20 cellular contexts compared by ENCODE assay signal in genomic region chr14:74604896-74605295, GRCh38. TPM values are rescaled to one million over a fixed set of nuclear protein-coding genes. Genes with fewer than 3 reads are reported as not detected.
DNase-seq lines count a peak whose midpoint lies in the region; ATAC-seq and TF ChIP-seq lines count a peak whose summit lies in the region.
"Had no signal": no experiment of that assay in that cellular context is flagged by ENCODE, and none has a peak within 500 bp of the region (broad histone marks: within the 10 kb centered on the region; RNA-seq: fewer than 3 reads in every experiment).

No MANE protein-coding gene starts in this region.

- no peak overlapping the region for H3K23ac ChIP-seq in neuronal stem cell (ENCODE audit: low read depth, low read length, poor library complexity)
- H3K23ac ChIP-seq in trophoblast cell (ENCODE audit: low read length) = no peak overlapping the region

- H3K9me3 ChIP-seq in esophagus squamous epithelium (no peaks in the 10 kb centered on the region), neuronal stem cell (replicated peaks in 1 of 2; ENCODE audit: control insufficient read depth in 2 of 2, insufficient read depth in 1 of 2, low read depth in 1 of 2, low read length in 2 of 2) (no peaks in the 10 kb centered on the region), aorta (ENCODE audit: control insufficient read depth, low read length) (no peaks in the 10 kb centered on the region), trophoblast cell (ENCODE audit: insufficient read depth, low read depth, low read length) (no peaks in the 10 kb centered on the region)
- H3K9me3 ChIP-seq: BLaER1 treated with 17β-estradiol and CSF1 and Interleukin-3, amounts not matched to agents 10 nM and 100 nM; body of pancreas; MG63; right atrium auricular region had no signal

- H3K4me2 ChIP-seq in neuronal stem cell (ENCODE audit: insufficient read depth, low read length, poor library complexity, severe bottlenecking) = no peak overlapping the region
- no peak overlapping the region for H3K4me2 ChIP-seq in trophoblast cell (ENCODE audit: low read length)
- H3K4me2 ChIP-seq: hepatocyte had no signal

- H2BK5ac ChIP-seq in neuronal stem cell (ENCODE audit: low read length) (peak overlapping the region; percentile 6), trophoblast cell (ENCODE audit: low read depth, low read length, poor library complexity) (no peak overlapping the region)

- H3K14ac ChIP-seq in neuronal stem cell (ENCODE audit: low read length) (no peak overlapping the region), trophoblast cell (ENCODE audit: low read length) (no peak overlapping the region)

- no peaks in the 10 kb centered on the region for H3K79me2 ChIP-seq in trophoblast cell (ENCODE audit: control insufficient read depth, insufficient read depth, low read length, poor library complexity)
- H3K79me2 ChIP-seq: hepatocyte had no signal

- peaks cover 51% of the 10 kb centered on the region for H3K4me1 Mint-ChIP-seq in HFFc6 (ENCODE audit: low read depth)
- peaks cover 6% of the 10 kb centered on the region for H3K4me1 Mint-ChIP-seq in activated CD4-positive, alpha-beta T cell treated with anti-CD3 and anti-CD28 coated beads, Interleukin-2, amount 10 ng/mL, durations not matched to agents 24 days and 14 days
- H3K4me1 Mint-ChIP-seq: activated CD8-positive, alpha-beta memory T cell treated with anti-CD3 and anti-CD28 coated beads, Interleukin-2, amount 10 ng/mL, durations not matched to agents 7 days and 5 days had no signal

- TF ChIP-seq POLR2A in esophagus squamous epithelium (IDR thresholded peaks at IDR 0.05) = no peak

- H4K12ac ChIP-seq in trophoblast cell (ENCODE audit: low read depth, low read length) = no peak overlapping the region

- WGBS in esophagus squamous epithelium, 2 donors = 77 to 78% methylated on average over 2 to 8 of the region's 9 CpGs
- WGBS in neuronal stem cell (ENCODE audit: extremely low coverage in 2 of 2, insufficient read length in 2 of 2, insufficient replicate concordance in 1 of 2), 2 donors = no CpG with 5 or more reads among the region's 9 CpGs
- WGBS in aorta, 2 donors = 3 to 7% methylated on average over 9 of the region's 9 CpGs
- no CpG with 5 or more reads among the region's 9 CpGs for WGBS in trophoblast cell (ENCODE audit: extremely low coverage, insufficient coverage, insufficient read length)

- H3K4me3 ChIP-seq in esophagus squamous epithelium (no peak overlapping the region), neuronal stem cell (ENCODE audit: low read length in 2 of 2) (no peak overlapping the region), aorta (ENCODE audit: low read length in 2 of 2) (no peak overlapping the region), trophoblast cell (ENCODE audit: low read depth, low read length) (no peak overlapping the region)
- H3K4me3 ChIP-seq: BLaER1 treated with 17β-estradiol and CSF1 and Interleukin-3, amounts not matched to agents 10 nM and 100 nM; body of pancreas; hepatocyte; MG63; right atrium auricular region had no signal

- H2BK120ac ChIP-seq in neuronal stem cell (ENCODE audit: low read depth, low read length) (no peak overlapping the region), trophoblast cell (ENCODE audit: insufficient read depth, low read length, poor library complexity) (no peak overlapping the region)

- H3K4ac ChIP-seq in neuronal stem cell (ENCODE audit: low read length) = no peak overlapping the region
- no peak overlapping the region for H3K4ac ChIP-seq in trophoblast cell (ENCODE audit: low read depth, low read length)

- DNase-seq in HFFc6 (peak; percentile 28), esophagus squamous epithelium (lab: John Stamatoyannopoulos, UW) (no peak), neuronal stem cell (ENCODE audit: low spot score) (no peak), aorta (peak; percentile 80 to 87), trophoblast cell (no peak)
- no peak for DNase-seq in activated CD4-positive, alpha-beta T cell treated with anti-CD3 and anti-CD28 coated beads, Interleukin-2, amount 10 ng/mL, durations not matched to agents 24 days and 14 days
- DNase-seq: activated CD4-positive, alpha-beta T cell treated with anti-CD3 and anti-CD28 coated beads for 48 hours; activated CD8-positive, alpha-beta memory T cell treated with anti-CD3 and anti-CD28 coated beads, Interleukin-2, amount 10 ng/mL, durations not matched to agents 7 days and 5 days; activated naive CD8-positive, alpha-beta T cell treated with anti-CD3 and anti-CD28 coated beads for 36 hours; body of pancreas; MG63; NCI-H1436; NCI-H2171; NCI-H526; T-helper 1 cell had no signal

- H3K9ac ChIP-seq in neuronal stem cell (ENCODE audit: low read depth, low read length, poor library complexity) (no peak overlapping the region), trophoblast cell (ENCODE audit: low read length) (no peak overlapping the region)

- peak overlapping the region in 3 of 4 donors; percentile 26 to 72 (median 66) for H3K27ac ChIP-seq in esophagus squamous epithelium
- H3K27ac ChIP-seq in neuronal stem cell (replicated peaks; ENCODE audit: low read length) = no peak overlapping the region
- peak overlapping the region in 1 of 2 donors; percentile 34 for H3K27ac ChIP-seq in aorta (ENCODE audit: low read depth in 1 of 2, low read length in 2 of 2)
- H3K27ac ChIP-seq in trophoblast cell (ENCODE audit: low read depth, low read length) = no peak overlapping the region
- H3K27ac ChIP-seq: BLaER1 treated with 17β-estradiol and CSF1 and Interleukin-3, amounts not matched to agents 10 nM and 100 nM; body of pancreas; hepatocyte; right atrium auricular region had no signal

- no peak overlapping the region for H2BK15ac ChIP-seq in neuronal stem cell (ENCODE audit: low read length)

- TF ChIP-seq CTCF in HFFc6 (IDR thresholded peaks at IDR 0.05) = no peak
- TF ChIP-seq CTCF in esophagus squamous epithelium (IDR thresholded peaks at IDR 0.05) = no peak

- peak overlapping the region; percentile 30; the same call in 1 of the 2 replicates for H3K4me3 Mint-ChIP-seq in HFFc6
- H3K4me3 Mint-ChIP-seq in activated CD4-positive, alpha-beta T cell treated with anti-CD3 and anti-CD28 coated beads, Interleukin-2, amount 10 ng/mL, durations not matched to agents 24 days and 14 days = no peak overlapping the region
- H3K4me3 Mint-ChIP-seq: activated CD8-positive, alpha-beta memory T cell treated with anti-CD3 and anti-CD28 coated beads, Interleukin-2, amount 10 ng/mL, durations not matched to agents 7 days and 5 days; activated naive CD8-positive, alpha-beta T cell treated with anti-CD3 and anti-CD28 coated beads for 36 hours; IgD-negative memory B cell had no signal

- intact Hi-C loops in esophagus squamous epithelium (cut with DNase I) (no loop called here), aorta (cut with DNase I) (loop anchor here in 1 of 2 donors (5.0 kb wide), 3 partner anchors 33 to 187 kb away; no protein-coding TSS in a partner anchor)
- intact Hi-C loops in activated CD4-positive, alpha-beta T cell treated with anti-CD3 and anti-CD28 coated beads, Interleukin-2, amount 10 ng/mL, durations not matched to agents 24 days and 14 days (cut with micrococcal nuclease) = no loop called here

- H3K79me1 ChIP-seq in neuronal stem cell (ENCODE audit: low read depth, low read length) (no peaks in the 10 kb centered on the region), trophoblast cell (ENCODE audit: low read length) (no peaks in the 10 kb centered on the region)

- peak overlapping the region; percentile 78 for H3K27ac Mint-ChIP-seq in HFFc6
- no peak overlapping the region for H3K27ac Mint-ChIP-seq in activated CD4-positive, alpha-beta T cell treated with anti-CD3 and anti-CD28 coated beads, Interleukin-2, amount 10 ng/mL, durations not matched to agents 24 days and 14 days
- H3K27ac Mint-ChIP-seq: activated CD8-positive, alpha-beta memory T cell treated with anti-CD3 and anti-CD28 coated beads, Interleukin-2, amount 10 ng/mL, durations not matched to agents 7 days and 5 days; activated naive CD8-positive, alpha-beta T cell treated with anti-CD3 and anti-CD28 coated beads for 36 hours; IgD-negative memory B cell had no signal

- no peak overlapping the region for H2AFZ ChIP-seq in neuronal stem cell (ENCODE audit: low read length)
- H2AFZ ChIP-seq in trophoblast cell (ENCODE audit: insufficient read depth, low read length, poor library complexity) = no peak overlapping the region
- H2AFZ ChIP-seq: hepatocyte had no signal

- no peaks in the 10 kb centered on the region for H3K27me3 Mint-ChIP-seq in HFFc6 (ENCODE audit: insufficient read depth)
- H3K27me3 Mint-ChIP-seq in activated CD4-positive, alpha-beta T cell treated with anti-CD3 and anti-CD28 coated beads, Interleukin-2, amount 10 ng/mL, durations not matched to agents 24 days and 14 days = peaks cover 17% of the 10 kb centered on the region

- H3K18ac ChIP-seq in neuronal stem cell (ENCODE audit: low read length) (no peak overlapping the region), trophoblast cell (ENCODE audit: low read length) (no peak overlapping the region)

- ATAC-seq in aorta (ENCODE audit: low FRiP score) (no peak), GM18861 (IDR thresholded peaks at IDR 0.05; ENCODE audit: unreplicated experiment) (no peak)
- ATAC-seq: activated CD8-positive, alpha-beta memory T cell treated with anti-CD3 and anti-CD28 coated beads, Interleukin-2, amount 10 ng/mL, durations not matched to agents 7 days and 5 days; body of pancreas had no signal

- H2AK5ac ChIP-seq in neuronal stem cell (ENCODE audit: low read depth, low read length) = no peak overlapping the region
- no peak overlapping the region for H2AK5ac ChIP-seq in trophoblast cell (ENCODE audit: low read length)

- H2BK12ac ChIP-seq in neuronal stem cell (ENCODE audit: low read length) (no peak overlapping the region), trophoblast cell (ENCODE audit: low read length) (no peak overlapping the region)

- peaks cover 0 to 27% (median 0%) of the 10 kb centered on the region in 3 donors for H3K36me3 ChIP-seq in esophagus squamous epithelium
- no peaks in the 10 kb centered on the region for H3K36me3 ChIP-seq in neuronal stem cell (replicated peaks in 1 of 2; ENCODE audit: control insufficient read depth in 2 of 2, insufficient read depth in 2 of 2, low read length in 2 of 2)
- peaks cover 0 to 1% of the 10 kb centered on the region in 2 donors for H3K36me3 ChIP-seq in aorta (ENCODE audit: control insufficient read depth in 1 of 2, insufficient read depth in 2 of 2, low read length in 1 of 2)
- H3K36me3 ChIP-seq in trophoblast cell (ENCODE audit: control insufficient read depth in 1 of 2, insufficient read depth in 2 of 2, low read length in 2 of 2) = no peaks in the 10 kb centered on the region
- H3K36me3 ChIP-seq: MG63, right atrium auricular region had no signal

- H3K27me3 ChIP-seq in esophagus squamous epithelium (no peaks in the 10 kb centered on the region), neuronal stem cell (ENCODE audit: control insufficient read depth in 3 of 3, insufficient read depth in 3 of 3, low read depth in 1 of 3, low read length in 3 of 3) (peaks cover 0 to 17% (median 3%) of the 10 kb centered on the region in 3 experiments), aorta (ENCODE audit: control insufficient read depth in 1 of 2, insufficient read depth in 2 of 2, low read length in 1 of 2) (no peaks in the 10 kb centered on the region), trophoblast cell (ENCODE audit: insufficient read depth, low read length) (no peaks in the 10 kb centered on the region)
- H3K27me3 ChIP-seq: body of pancreas, hepatocyte, MG63, right atrium auricular region had no signal

- peaks cover 13% of the 10 kb centered on the region for H3K36me3 Mint-ChIP-seq in HFFc6 (ENCODE audit: low read depth)
- H3K36me3 Mint-ChIP-seq in activated CD4-positive, alpha-beta T cell treated with anti-CD3 and anti-CD28 coated beads, Interleukin-2, amount 10 ng/mL, durations not matched to agents 24 days and 14 days (ENCODE audit: low read depth) = no peaks in the 10 kb centered on the region
- H3K36me3 Mint-ChIP-seq: activated CD8-positive, alpha-beta memory T cell treated with anti-CD3 and anti-CD28 coated beads, Interleukin-2, amount 10 ng/mL, durations not matched to agents 7 days and 5 days; activated naive CD8-positive, alpha-beta T cell treated with anti-CD3 and anti-CD28 coated beads for 36 hours; IgD-negative memory B cell had no signal

- no peaks in the 10 kb centered on the region for H3K9me3 Mint-ChIP-seq in HFFc6
- H3K9me3 Mint-ChIP-seq in activated CD4-positive, alpha-beta T cell treated with anti-CD3 and anti-CD28 coated beads, Interleukin-2, amount 10 ng/mL, durations not matched to agents 24 days and 14 days = no peaks in the 10 kb centered on the region
- H3K9me3 Mint-ChIP-seq: activated naive CD8-positive, alpha-beta T cell treated with anti-CD3 and anti-CD28 coated beads for 36 hours; IgD-negative memory B cell had no signal

- no peak overlapping the region for H4K8ac ChIP-seq in neuronal stem cell (ENCODE audit: low read depth, low read length)
- H4K8ac ChIP-seq in trophoblast cell (ENCODE audit: low read depth, low read length) = no peak overlapping the region

- H3K4me1 ChIP-seq in esophagus squamous epithelium (peaks cover 4 to 39% (median 18%) of the 10 kb centered on the region in 3 donors), neuronal stem cell (ENCODE audit: control insufficient read depth in 2 of 2, insufficient read depth in 1 of 2, low read depth in 1 of 2, low read length in 2 of 2) (no peaks in the 10 kb centered on the region), aorta (ENCODE audit: control insufficient read depth in 1 of 2, insufficient read depth in 2 of 2, low read length in 2 of 2) (peaks cover 0 to 5% of the 10 kb centered on the region in 2 donors), trophoblast cell (ENCODE audit: control insufficient read depth in 1 of 2, insufficient read depth in 2 of 2, low read length in 2 of 2) (no peaks in the 10 kb centered on the region)

- H4K91ac ChIP-seq in neuronal stem cell (ENCODE audit: low read depth, low read length, poor library complexity) = no peak overlapping the region
- no peak overlapping the region for H4K91ac ChIP-seq in trophoblast cell (ENCODE audit: low read depth, low read length)

RNA-seq across cellular contexts. Expression of gene LTBP2, which starts 7.1 kb away (rescaled TPM):
- total RNA-seq in HFFc6 (2021; fragmentation: NEBNext Ultra II Directional; extraction: Animal tissue kit (Norgen Biotek cat#: 25700)) = 100 to 1,000 TPM; 109 to 165 (median 120) TPM
- 10 to 100 TPM; 10.3 to 41.6 (median 17.0) TPM for total RNA-seq in esophagus squamous epithelium
- 1.4 TPM for polyA plus RNA-seq in neuronal stem cell (2013, experiment 1 of 2)
- polyA plus RNA-seq in neuronal stem cell (2013, experiment 2 of 2) = 1.3 TPM
- total RNA-seq in aorta = 100 to 1,000 TPM; 209 to 363 TPM
- polyA plus RNA-seq in aorta = 100 to 1,000 TPM in 1 of 2 donors, 10 to 100 TPM in 1; 40.4 to 247 TPM
- polyA plus RNA-seq in trophoblast cell (2013) = 3.7 and 4.1 TPM in 2 replicates
- total RNA-seq in activated CD4-positive, alpha-beta T cell treated with anti-CD3 and anti-CD28 coated beads, Interleukin-2, amount 10 ng/mL, durations not matched to agents 24 days and 14 days = 0.05 TPM in 1 of 2 replicates, not detected in the other

Comparison
In these comparisons a context has a peak if more than half of its experiments do, and no peak if none do; other contexts are left out.
1. DNase-seq: peak in HFFc6 (single experiment) and aorta (2 of 2); none in esophagus squamous epithelium (single experiment), neuronal stem cell (single experiment), trophoblast cell (0 of 2) and activated CD4-positive, alpha-beta T cell treated with anti-CD3 and anti-CD28 coated beads, Interleukin-2, amount 10 ng/mL, durations not matched to agents 24 days and 14 days (single experiment).
2. H3K27ac ChIP-seq: peak in esophagus squamous epithelium (3 of 4); none in neuronal stem cell (single experiment) and trophoblast cell (single experiment).
3. RNA of gene LTBP2, which starts 7.1 kb away (total RNA-seq): 209 to 363 TPM in aorta, 109 to 165 TPM in HFFc6 and 10.3 to 41.6 TPM in esophagus squamous epithelium; 0.05 TPM in activated CD4-positive, alpha-beta T cell treated with anti-CD3 and anti-CD28 coated beads, Interleukin-2, amount 10 ng/mL, durations not matched to agents 24 days and 14 days; every median in the first group is over 10 times any median in the second.